16 cellular contexts compared by ENCODE assay signal in genomic region chr2:30398084-30398483, GRCh38. TPM values are rescaled to one million over a fixed set of nuclear protein-coding genes. Genes with fewer than 3 reads are reported as not detected.
DNase-seq lines count a peak whose midpoint lies in the region; ATAC-seq, FAIRE-seq and TF ChIP-seq lines count a peak whose summit lies in the region.
"Had no signal": no experiment of that assay in that cellular context is flagged by ENCODE, and none has a peak within 500 bp of the region (broad histone marks: within the 10 kb centered on the region; RNA-seq: fewer than 3 reads in every experiment).

No MANE protein-coding gene starts in this region.

- no peak for TF ChIP-seq RAD21 in liver (IDR thresholded peaks at IDR 0.05)
- TF ChIP-seq RAD21 in HepG2 (CRISPR knock-in tag; IDR thresholded peaks at IDR 0.05) = no peak

- POLR2A ChIA-PET in HepG2 (lab: Yijun Ruan, JAX) = no interaction called here

- CTCF ChIA-PET in HepG2 (lab: Yijun Ruan, JAX; ENCODE audit: low intra/inter-chr PET ratio, low total read pairs) = no interaction called here

- TF ChIP-seq EP300 in HepG2 (IDR thresholded peaks at IDR 0.05; ENCODE audit: low read depth in 2 of 2, low read length in 2 of 2) (no peak), HepG2 (CRISPR knock-in tag; IDR thresholded peaks at IDR 0.05; ENCODE audit: borderline replicate concordance) (no peak)

- no peak overlapping the region for H3K4me2 ChIP-seq in HepG2 (ENCODE audit: low read depth, low read length)
- H3K4me2 ChIP-seq: BLaER1 treated with 17β-estradiol and CSF1 and Interleukin-3, amounts not matched to agents 10 nM and 100 nM had no signal

- in situ Hi-C loops in HepG2 (cut with HindIII; ENCODE audit: extremely low pct_ligation_motif_present, low pct_unique_long_range_greater_than_20kb) = no loop called here

- WGBS in liver = 91% methylated on average over 3 of the region's 3 CpGs
- WGBS in HepG2 (ENCODE audit: low lambda C conversion rate) = 28% methylated on average over 3 of the region's 3 CpGs

- H3K9ac ChIP-seq in liver (ENCODE audit: low read depth in 1 of 2, low read length in 2 of 2) = no peak overlapping the region
- no peak overlapping the region for H3K9ac ChIP-seq in HepG2 (ENCODE audit: insufficient read depth, low read depth, low read length)
- H3K9ac ChIP-seq: BLaER1 treated with 17β-estradiol and CSF1 and Interleukin-3, amounts not matched to agents 10 nM and 100 nM had no signal

- DNase-seq in Right ventricle myocardium inferior (ENCODE audit: missing footprints) = no peak
- no peak for DNase-seq in right atrium auricular region (ENCODE audit: low spot score)
- DNase-seq in HepG2 (ENCODE audit: low spot score) = no peak
- peak; percentile 35 for DNase-seq in left kidney (ENCODE audit: low read depth, low spot score)
- no peak for DNase-seq in upper lobe of right lung
- no peak for DNase-seq in ecto neural progenitor cell (ENCODE audit: low spot score)
- no peak for DNase-seq in NCI-H2227 (lab: John Stamatoyannopoulos, UW; ENCODE audit: unreplicated experiment)
- DNase-seq: Calu3; CD8-positive, alpha-beta T cell; DMS79 treated with DMSO at 0.1 percent for 48 hours; GF-D8; H9 had no signal

- no peak for TF ChIP-seq POLR2A in HepG2 (IDR thresholded peaks at IDR 0.05; ENCODE audit: insufficient read depth in 1 of 2, low read depth in 2 of 2, low read length in 2 of 2)

- TF ChIP-seq CTCF in right atrium auricular region (IDR thresholded peaks at IDR 0.05) (no peak), liver (IDR thresholded peaks at IDR 0.05; ENCODE audit: low read depth, low read length, missing input control) (no peak), HepG2 (CRISPR knock-in tag; IDR thresholded peaks at IDR 0.05) (no peak), upper lobe of right lung (IDR thresholded peaks at IDR 0.05) (no peak)

- H3K27ac ChIP-seq in right atrium auricular region = no peak overlapping the region
- no peak overlapping the region for H3K27ac ChIP-seq in liver (ENCODE audit: low read depth in 1 of 2, low read length in 2 of 2)
- no peak overlapping the region for H3K27ac ChIP-seq in HepG2 (ENCODE audit: extremely low read length, insufficient read depth, low read length)
- peak overlapping the region; percentile 32 for H3K27ac ChIP-seq in upper lobe of right lung
- H3K27ac ChIP-seq: 22Rv1; BLaER1 treated with 17β-estradiol and CSF1 and Interleukin-3, amounts not matched to agents 10 nM and 100 nM had no signal

- no peak overlapping the region for H2AFZ ChIP-seq in HepG2 (ENCODE audit: low read length)

- no peak for FAIRE-seq in HepG2 (lab: Jason Lieb, UNC)
- FAIRE-seq: H1 had no signal

- intact Hi-C loops in Right ventricle myocardium inferior (cut with DNase I) = no loop called here
- intact Hi-C loops in HepG2 (cut with micrococcal nuclease; ENCODE audit: unreplicated experiment) = no loop called here
- intact Hi-C loops in upper lobe of right lung (cut with DNase I) = no loop called here

- H3K4me3 ChIP-seq in right atrium auricular region = no peak overlapping the region
- no peak overlapping the region for H3K4me3 ChIP-seq in liver (ENCODE audit: low read depth in 1 of 3, low read length in 3 of 3)
- H3K4me3 ChIP-seq in HepG2 (replicated peaks in 1 of 3; ENCODE audit: insufficient read depth in 1 of 3, low read depth in 2 of 3, low read length in 3 of 3) = no peak overlapping the region
- H3K4me3 ChIP-seq in upper lobe of right lung = no peak overlapping the region
- H3K4me3 ChIP-seq: BLaER1 treated with 17β-estradiol and CSF1 and Interleukin-3, amounts not matched to agents 10 nM and 100 nM had no signal

- no peaks in the 10 kb centered on the region for H3K27me3 ChIP-seq in right atrium auricular region
- H3K27me3 ChIP-seq in liver (ENCODE audit: control insufficient read depth in 4 of 4, insufficient read depth in 4 of 4, low read length in 3 of 4) = no peaks in the 10 kb centered on the region
- peaks cover 2 to 19% of the 10 kb centered on the region in 2 experiments; a peak in 3 of 5 replicates for H3K27me3 ChIP-seq in HepG2 (ENCODE audit: control insufficient read depth in 1 of 2, insufficient read depth in 2 of 2, low read length in 2 of 2)
- H3K27me3 ChIP-seq in upper lobe of right lung = no peaks in the 10 kb centered on the region
- H3K27me3 ChIP-seq: BLaER1 treated with 17β-estradiol and CSF1 and Interleukin-3, amounts not matched to agents 10 nM and 100 nM had no signal

- BruUV-seq in HepG2 (replicated peaks; lab: Mats Ljungman, UMichigan) = no TSS peak

- H3K36me3 ChIP-seq in right atrium auricular region (no peaks in the 10 kb centered on the region), liver (ENCODE audit: control insufficient read depth in 4 of 4, insufficient read depth in 3 of 4, low read depth in 1 of 4, low read length in 3 of 4) (no peaks in the 10 kb centered on the region), HepG2 (replicated peaks in 1 of 2; ENCODE audit: control insufficient read depth in 1 of 2, insufficient read depth in 2 of 2, low read length in 2 of 2) (no peaks in the 10 kb centered on the region; a peak in 1 of 5 replicates), upper lobe of right lung (no peaks in the 10 kb centered on the region)
- H3K36me3 ChIP-seq: BLaER1 treated with 17β-estradiol and CSF1 and Interleukin-3, amounts not matched to agents 10 nM and 100 nM had no signal

- peak; percentile 37 for ATAC-seq in Right ventricle myocardium inferior
- no peak for ATAC-seq in HepG2
- ATAC-seq in upper lobe of right lung = no peak
- ATAC-seq: CD8-positive, alpha-beta T cell had no signal

- no peaks in the 10 kb centered on the region for H4K20me1 ChIP-seq in HepG2 (ENCODE audit: insufficient read depth, low read length)
- H4K20me1 ChIP-seq: BLaER1 treated with 17β-estradiol and CSF1 and Interleukin-3, amounts not matched to agents 10 nM and 100 nM had no signal

- H3K9me3 ChIP-seq in right atrium auricular region = no peaks in the 10 kb centered on the region
- no peaks in the 10 kb centered on the region for H3K9me3 ChIP-seq in liver (ENCODE audit: control insufficient read depth in 4 of 4, low read length in 3 of 4)
- H3K9me3 ChIP-seq in HepG2 (ENCODE audit: low read length) = no peaks in the 10 kb centered on the region
- H3K9me3 ChIP-seq in upper lobe of right lung = no peaks in the 10 kb centered on the region
- H3K9me3 ChIP-seq: BLaER1 treated with 17β-estradiol and CSF1 and Interleukin-3, amounts not matched to agents 10 nM and 100 nM had no signal

- no peaks in the 10 kb centered on the region for H3K79me2 ChIP-seq in HepG2 (ENCODE audit: insufficient read depth, low read length)

- H3K4me1 ChIP-seq in right atrium auricular region (peaks cover 0 to 3% of the 10 kb centered on the region in 2 donors), liver (ENCODE audit: control insufficient read depth in 4 of 4, insufficient read depth in 4 of 4, low read length in 3 of 4) (no peaks in the 10 kb centered on the region), HepG2 (ENCODE audit: insufficient read depth, low read length) (no peaks in the 10 kb centered on the region), upper lobe of right lung (no peaks in the 10 kb centered on the region)
- H3K4me1 ChIP-seq: BLaER1 treated with 17β-estradiol and CSF1 and Interleukin-3, amounts not matched to agents 10 nM and 100 nM had no signal

TF ChIP-seq in liver, 16 proteins besides CTCF, POLR2A, EP300 and RAD21:
- TF ChIP-seq TAF1 (conservative IDR thresholded peaks at IDR 0.05) = no peak
- no peak for TF ChIP-seq RXRA (IDR thresholded peaks at IDR 0.05)
- TF ChIP-seq MAX (IDR thresholded peaks at IDR 0.05) = no peak
- peak; percentile 24 for TF ChIP-seq NR2F2 (IDR thresholded peaks at IDR 0.05)

TF ChIP-seq in HepG2, 621 proteins besides CTCF, POLR2A, EP300 and RAD21 (continues in another document):
- no peak for TF ChIP-seq ZMYM2 (CRISPR knock-in tag; IDR thresholded peaks at IDR 0.05)

RNA-seq across cellular contexts. Expression of gene LCLAT1, which starts 49.0 kb away (rescaled TPM):
- total RNA-seq in Right ventricle myocardium inferior = 30.9 TPM
- 10 to 100 TPM; 13.2 to 14.3 TPM for total RNA-seq in right atrium auricular region
- 10 to 100 TPM; 12.4 to 14.6 TPM for total RNA-seq in liver
- 1 to 10 TPM; 2.4 to 9.1 TPM for polyA plus RNA-seq in liver
- 25.3 and 28.0 TPM in 2 replicates for total RNA-seq in HepG2 (2016; rRNA removed; fragmentation: Illumina TruSeq; extraction: Trizol)
- 80.7 and 82.8 TPM in 2 replicates for total RNA-seq in HepG2 (2016; cell fraction: cytosol; rRNA removed; fragmentation: Illumina TruSeq; extraction: Trizol; ENCODE audit: low read depth)
- total RNA-seq in HepG2 (2016; cell fraction: insoluble cytoplasmic fraction; rRNA removed; fragmentation: Illumina TruSeq; extraction: Trizol) = 19.9 and 24.2 TPM in 2 replicates
- total RNA-seq in HepG2 (2016; cell fraction: membrane; rRNA removed; fragmentation: Illumina TruSeq; extraction: Trizol) = 18.5 and 22.8 TPM in 2 replicates
- 34.7 and 44.8 TPM in 2 replicates for total RNA-seq in HepG2 (2016; cell fraction: nucleus; rRNA removed; fragmentation: Illumina TruSeq; extraction: Trizol)
- 13.5 and 18.0 TPM in 2 replicates for polyA plus RNA-seq in HepG2 (2011; rRNA removed)
- 9.8 and 13.3 TPM in 2 replicates for polyA plus RNA-seq in HepG2 (2011; cell fraction: cytosol; rRNA removed)
- polyA plus RNA-seq in HepG2 (2011; cell fraction: nucleus; rRNA removed) = 6.6 and 8.6 TPM in 2 replicates
- 6.9 and 8.2 TPM in 2 replicates for polyA plus RNA-seq in HepG2 (2012)
- polyA plus RNA-seq in HepG2 (2016; cell fraction: cytosol; fragmentation: Illumina TruSeq; extraction: Trizol; ENCODE audit: low read depth) = 0.61 and 0.95 TPM in 2 replicates
- polyA plus RNA-seq in HepG2 (2016; cell fraction: insoluble cytoplasmic fraction; fragmentation: Illumina TruSeq; extraction: Trizol; ENCODE audit: low read depth) = 9.0 and 9.3 TPM in 2 replicates
- polyA plus RNA-seq in HepG2 (2016; cell fraction: membrane; fragmentation: Illumina TruSeq; extraction: Trizol; ENCODE audit: low read depth) = 1.7 and 2.1 TPM in 2 replicates
- polyA plus RNA-seq in HepG2 (2016; cell fraction: nucleus; fragmentation: Illumina TruSeq; extraction: Trizol; ENCODE audit: insufficient read depth, low read depth) = 17.9 and 20.3 TPM in 2 replicates
- polyA minus RNA-seq in HepG2 (2011; rRNA and poly(A)+ RNA removed; ENCODE audit: low replicate concordance) = 32.9 and 35.0 TPM in 2 replicates
- polyA minus RNA-seq in HepG2 (2011; cell fraction: cytosol; rRNA and poly(A)+ RNA removed) = 31.9 and 43.3 TPM in 2 replicates
- 48.0 and 49.5 TPM in 2 replicates for polyA minus RNA-seq in HepG2 (2011; cell fraction: nucleus; rRNA and poly(A)+ RNA removed)
- 16.5 TPM for total RNA-seq in upper lobe of right lung
